In the genomic region with DNA sequence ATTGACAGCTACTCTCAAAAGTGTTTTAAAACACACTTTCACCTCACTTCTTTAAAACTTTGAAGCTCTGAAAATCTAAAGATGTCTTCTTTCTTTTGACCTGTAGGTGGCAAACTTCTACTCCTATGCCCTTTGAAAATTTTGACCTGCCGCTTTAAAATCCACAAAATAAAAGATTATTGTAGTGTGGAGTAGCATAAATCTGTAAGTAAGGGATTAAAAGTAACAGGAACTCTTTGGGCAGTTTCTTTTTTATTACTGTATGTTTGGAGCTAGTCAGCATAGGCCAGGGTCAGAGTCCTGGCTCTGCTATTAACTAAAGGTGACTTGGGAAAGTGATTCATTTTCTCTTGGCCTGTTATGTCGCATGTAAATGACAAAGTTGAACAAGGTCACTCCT, we compare ENCODE assay signal across 8 cellular contexts. TPM values are rescaled to one million over a fixed set of nuclear protein-coding genes. Genes with fewer than 3 reads are reported as not detected.
DNase-seq lines count a peak whose midpoint lies in the region; TF ChIP-seq lines count a peak whose summit lies in the region.

No MANE protein-coding gene starts in this region.

- no peak overlapping the region for H3K4me3 ChIP-seq in NB4 (ENCODE audit: low read depth, low read length)
- no peak overlapping the region for H3K4me3 ChIP-seq in cardiac fibroblast (replicated peaks in 1 of 2; ENCODE audit: low read depth in 2 of 2, low read length in 2 of 2)
- H3K4me3 ChIP-seq in H7 (ENCODE audit: insufficient read depth, low read depth, low read length): no peak overlapping the region

- peaks cover 3% of the 10 kb centered on the region for H3K4me1 Mint-ChIP-seq in mesothelial cell of epicardium

- TF ChIP-seq POLR2A in NB4 (IDR thresholded peaks at IDR 0.05; ENCODE audit: extremely low read depth, insufficient read length): no peak

- no peak overlapping the region for H3K4me3 Mint-ChIP-seq in mesothelial cell of epicardium

- H3K36me3 ChIP-seq in H7 (replicated peaks; ENCODE audit: control insufficient read depth, insufficient read depth, low read length): no peaks in the 10 kb centered on the region

- H3K9me3 Mint-ChIP-seq in mesothelial cell of epicardium: no peaks in the 10 kb centered on the region

- no peaks in the 10 kb centered on the region for H3K27me3 ChIP-seq in H7 (ENCODE audit: control insufficient read depth, insufficient read depth, low read length)

- TF ChIP-seq CTCF in GM12872 (IDR thresholded peaks at IDR 0.05; ENCODE audit: insufficient read depth, low read depth, low read length): peak; percentile 51; the same call in 2 of the 3 replicates
- TF ChIP-seq CTCF in NB4 (IDR thresholded peaks at IDR 0.05; ENCODE audit: low read depth, low read length): peak; percentile 39
- TF ChIP-seq CTCF in cardiac fibroblast (IDR thresholded peaks at IDR 0.05; ENCODE audit: low read depth, low read length): peak; percentile 65
- peak; percentile 91 for TF ChIP-seq CTCF in mesothelial cell of epicardium (IDR thresholded peaks at IDR 0.05; ENCODE audit: unreplicated experiment)

- DNase-seq in AG08396 (ENCODE audit: low spot score) (peak; percentile 5), NB4 (ENCODE audit: low read depth) (peak; percentile 35), cardiac fibroblast (ENCODE audit: low read depth in 2 of 2) (peak; percentile 63 to 74), mesothelial cell of epicardium (ENCODE audit: low spot score in 2 of 2, unreplicated experiment in 2 of 2) (no peak), ecto neural progenitor cell (ENCODE audit: low spot score) (no peak), H7 (no peak), occipital lobe (lab: John Stamatoyannopoulos, UW) (no peak)

- no peaks in the 10 kb centered on the region for H3K36me3 Mint-ChIP-seq in mesothelial cell of epicardium

- H3K27me3 Mint-ChIP-seq in mesothelial cell of epicardium (ENCODE audit: low read depth): no peaks in the 10 kb centered on the region

- H3K27ac Mint-ChIP-seq in mesothelial cell of epicardium: no peak overlapping the region

RNA-seq across cellular contexts. Expression of gene BBS12, which starts 25.5 kb away (rescaled TPM):
- total RNA-seq in mesothelial cell of epicardium: 2.3 to 3.2 TPM (median 2.9 TPM) in 3 replicates
- total RNA-seq in H7 (2014; rRNA removed; shearing (Covaris generic)): 2.3 and 2.4 TPM in 2 replicates
- 19.5 TPM for total RNA-seq in occipital lobe

Comparison
In these comparisons a context has a peak if more than half of its experiments do, and no peak if none do; other contexts are left out.
1. DNase-seq: peak in AG08396 (single experiment), NB4 (single experiment) and cardiac fibroblast (2 of 2); none in mesothelial cell of epicardium (0 of 2), ecto neural progenitor cell (single experiment), H7 (single experiment) and occipital lobe (single experiment).
2. CTCF ChIP-seq: peak in every context shown above with its lines; median percentile 91 in mesothelial cell of epicardium; 65 in cardiac fibroblast; 51 in GM12872; 39 in NB4.